In genomic region chr12:111180830-111181726, GRCh38 we compare ENCODE assay signal across 11 cellular contexts.
DNase-seq lines count a peak whose midpoint lies in the region; ATAC-seq and TF ChIP-seq lines count a peak whose summit lies in the region.
"Had no signal": no experiment of that assay in that cellular context is flagged by ENCODE, and none has a peak within 500 bp of the region (broad histone marks: within the 10 kb centered on the region; RNA-seq: fewer than 3 reads in every experiment).

No MANE protein-coding gene starts in this region.

- intact Hi-C loops in activated CD8-positive, alpha-beta T cell treated with anti-CD3 and anti-CD28 coated beads for 36 hours (cut with micrococcal nuclease), result no loop called here
- intact Hi-C loops in upper lobe of right lung (cut with DNase I), result no loop called here

- CTCF ChIA-PET in activated CD8-positive, alpha-beta T cell treated with anti-CD3 and anti-CD28 coated beads for 36 hours (lab: Charles Lee), result no interaction called here
- CTCF ChIA-PET in activated CD8-positive, alpha-beta T cell treated with anti-CD3 and anti-CD28 coated beads, Interleukin-2, amount 10 ng/mL, durations not matched to agents 7 days and 5 days (lab: Charles Lee), result interaction anchor here (0.6 kb wide), 1 partner anchor 21 kb away, joined by 4 read pairs; no protein-coding TSS in a partner anchor

- H3K4me3 Mint-ChIP-seq in activated CD8-positive, alpha-beta T cell treated with anti-CD3 and anti-CD28 coated beads for 36 hours, result no peak overlapping the region
- no peak overlapping the region for H3K4me3 Mint-ChIP-seq in activated CD8-positive, alpha-beta T cell treated with anti-CD3 and anti-CD28 coated beads, Interleukin-2, amount 10 ng/mL, durations not matched to agents 7 days and 5 days
- H3K4me3 Mint-ChIP-seq in endothelial cell (ENCODE audit: unreplicated experiment), result no peak overlapping the region
- H3K4me3 Mint-ChIP-seq: T-helper 1 cell treated with Interleukin-12 subunit alpha and Interleukin-12 subunit beta and Interleukin-4 antibody, amounts not matched to agents 30 μg/mL and 1 μg/mL, for 36 hours had no signal

- DNase-seq in activated CD8-positive, alpha-beta T cell treated with anti-CD3 and anti-CD28 coated beads for 36 hours, result peak; percentile 14
- no peak for DNase-seq in activated CD8-positive, alpha-beta T cell treated with anti-CD3 and anti-CD28 coated beads, Interleukin-2, amount 10 ng/mL, durations not matched to agents 7 days and 5 days
- DNase-seq in SJCRH30 (peak; percentile 68 to 80), iris pigment epithelial cell (ENCODE audit: low read depth) (peak; percentile 57), upper lobe of right lung (peak; percentile 73), endothelial cell (ENCODE audit: low spot score) (no peak)
- no peak for DNase-seq in activated CD4-positive, alpha-beta T cell treated with anti-CD3 and anti-CD28 coated beads, Interleukin-2, amount 50 U/mL, for 4 hours
- DNase-seq: amniotic stem cell, islet precursor cell had no signal

- H3K27me3 Mint-ChIP-seq in activated CD8-positive, alpha-beta T cell treated with anti-CD3 and anti-CD28 coated beads for 36 hours, result peaks cover 22% of the 10 kb centered on the region
- H3K27me3 Mint-ChIP-seq in activated CD8-positive, alpha-beta T cell treated with anti-CD3 and anti-CD28 coated beads, Interleukin-2, amount 10 ng/mL, durations not matched to agents 7 days and 5 days (ENCODE audit: low read depth), result peaks cover 26% of the 10 kb centered on the region
- no peaks in the 10 kb centered on the region for H3K27me3 Mint-ChIP-seq in endothelial cell (ENCODE audit: unreplicated experiment)

- no peaks in the 10 kb centered on the region for H3K36me3 ChIP-seq in SJCRH30
- H3K36me3 ChIP-seq in upper lobe of right lung, result no peaks in the 10 kb centered on the region

- H3K27ac ChIP-seq in SJCRH30 (no peak overlapping the region; the same call in 1 of the 2 replicates), upper lobe of right lung (no peak overlapping the region)

- TF ChIP-seq CTCF in activated CD8-positive, alpha-beta T cell treated with anti-CD3 and anti-CD28 coated beads for 36 hours (IDR thresholded peaks at IDR 0.05), result no peak
- TF ChIP-seq CTCF in upper lobe of right lung (IDR thresholded peaks at IDR 0.05) (no peak), endothelial cell (IDR thresholded peaks at IDR 0.05; ENCODE audit: unreplicated experiment) (no peak)

- H3K4me1 ChIP-seq in SJCRH30 (peaks cover 16% of the 10 kb centered on the region), upper lobe of right lung (peaks cover 6% of the 10 kb centered on the region)

- no peaks in the 10 kb centered on the region for H3K4me1 Mint-ChIP-seq in activated CD8-positive, alpha-beta T cell treated with anti-CD3 and anti-CD28 coated beads for 36 hours (ENCODE audit: low read depth)
- H3K4me1 Mint-ChIP-seq in activated CD8-positive, alpha-beta T cell treated with anti-CD3 and anti-CD28 coated beads, Interleukin-2, amount 10 ng/mL, durations not matched to agents 7 days and 5 days (ENCODE audit: low read depth), result no peaks in the 10 kb centered on the region
- H3K4me1 Mint-ChIP-seq in endothelial cell (ENCODE audit: unreplicated experiment), result no peaks in the 10 kb centered on the region

- no peak overlapping the region for H3K27ac Mint-ChIP-seq in activated CD8-positive, alpha-beta T cell treated with anti-CD3 and anti-CD28 coated beads for 36 hours
- no peak overlapping the region for H3K27ac Mint-ChIP-seq in activated CD8-positive, alpha-beta T cell treated with anti-CD3 and anti-CD28 coated beads, Interleukin-2, amount 10 ng/mL, durations not matched to agents 7 days and 5 days
- H3K27ac Mint-ChIP-seq in endothelial cell (ENCODE audit: unreplicated experiment), result no peak overlapping the region
- H3K27ac Mint-ChIP-seq: T-helper 1 cell treated with Interleukin-12 subunit alpha and Interleukin-12 subunit beta and Interleukin-4 antibody, amounts not matched to agents 30 μg/mL and 1 μg/mL, for 36 hours had no signal

- H3K36me3 Mint-ChIP-seq in activated CD8-positive, alpha-beta T cell treated with anti-CD3 and anti-CD28 coated beads for 36 hours (ENCODE audit: low read depth), result no peaks in the 10 kb centered on the region
- no peaks in the 10 kb centered on the region for H3K36me3 Mint-ChIP-seq in activated CD8-positive, alpha-beta T cell treated with anti-CD3 and anti-CD28 coated beads, Interleukin-2, amount 10 ng/mL, durations not matched to agents 7 days and 5 days (ENCODE audit: low read depth)
- H3K36me3 Mint-ChIP-seq in endothelial cell (ENCODE audit: low read depth, unreplicated experiment), result no peaks in the 10 kb centered on the region

- H3K4me3 ChIP-seq in SJCRH30 (no peak overlapping the region), upper lobe of right lung (no peak overlapping the region)

- H3K9me3 ChIP-seq in SJCRH30 (replicated peaks) (no peaks in the 10 kb centered on the region), upper lobe of right lung (no peaks in the 10 kb centered on the region)

- no peaks in the 10 kb centered on the region; the same call in 1 of the 2 replicates for H3K27me3 ChIP-seq in SJCRH30
- H3K27me3 ChIP-seq in upper lobe of right lung, result peaks cover 26% of the 10 kb centered on the region

- POLR2A ChIA-PET in activated CD8-positive, alpha-beta T cell treated with anti-CD3 and anti-CD28 coated beads for 36 hours (lab: Charles Lee), result interaction anchor here (0.9 kb wide), 1 partner anchor 201 kb away, joined by 3 read pairs; no protein-coding TSS in a partner anchor
- POLR2A ChIA-PET in activated CD8-positive, alpha-beta T cell treated with anti-CD3 and anti-CD28 coated beads, Interleukin-2, amount 10 ng/mL, durations not matched to agents 7 days and 5 days (lab: Charles Lee), result no interaction called here

- ATAC-seq in activated CD8-positive, alpha-beta T cell treated with anti-CD3 and anti-CD28 coated beads for 36 hours, result no peak
- no peak for ATAC-seq in activated CD8-positive, alpha-beta T cell treated with anti-CD3 and anti-CD28 coated beads, Interleukin-2, amount 10 ng/mL, durations not matched to agents 7 days and 5 days
- ATAC-seq in upper lobe of right lung, result no peak
- ATAC-seq in GM21390 (IDR thresholded peaks at IDR 0.05; ENCODE audit: unreplicated experiment), result no peak

- no peaks in the 10 kb centered on the region for H3K9me3 Mint-ChIP-seq in activated CD8-positive, alpha-beta T cell treated with anti-CD3 and anti-CD28 coated beads for 36 hours
- no peaks in the 10 kb centered on the region for H3K9me3 Mint-ChIP-seq in activated CD8-positive, alpha-beta T cell treated with anti-CD3 and anti-CD28 coated beads, Interleukin-2, amount 10 ng/mL, durations not matched to agents 7 days and 5 days (ENCODE audit: insufficient read depth)
- H3K9me3 Mint-ChIP-seq in endothelial cell (ENCODE audit: unreplicated experiment), result no peaks in the 10 kb centered on the region
- H3K9me3 Mint-ChIP-seq: T-helper 1 cell treated with Interleukin-12 subunit alpha and Interleukin-12 subunit beta and Interleukin-4 antibody, amounts not matched to agents 30 μg/mL and 1 μg/mL, for 36 hours had no signal

Comparison
In these comparisons a context has a peak if more than half of its experiments do, and no peak if none do; other contexts are left out.
1. DNase-seq: peak in activated CD8-positive, alpha-beta T cell treated with anti-CD3 and anti-CD28 coated beads for 36 hours (single experiment), SJCRH30 (2 of 2), iris pigment epithelial cell (single experiment) and upper lobe of right lung (single experiment); none in activated CD8-positive, alpha-beta T cell treated with anti-CD3 and anti-CD28 coated beads, Interleukin-2, amount 10 ng/mL, durations not matched to agents 7 days and 5 days (single experiment), activated CD4-positive, alpha-beta T cell treated with anti-CD3 and anti-CD28 coated beads, Interleukin-2, amount 50 U/mL, for 4 hours (0 of 2) and endothelial cell (single experiment).